2 cellular contexts compared by ENCODE assay signal in the genomic region with DNA sequence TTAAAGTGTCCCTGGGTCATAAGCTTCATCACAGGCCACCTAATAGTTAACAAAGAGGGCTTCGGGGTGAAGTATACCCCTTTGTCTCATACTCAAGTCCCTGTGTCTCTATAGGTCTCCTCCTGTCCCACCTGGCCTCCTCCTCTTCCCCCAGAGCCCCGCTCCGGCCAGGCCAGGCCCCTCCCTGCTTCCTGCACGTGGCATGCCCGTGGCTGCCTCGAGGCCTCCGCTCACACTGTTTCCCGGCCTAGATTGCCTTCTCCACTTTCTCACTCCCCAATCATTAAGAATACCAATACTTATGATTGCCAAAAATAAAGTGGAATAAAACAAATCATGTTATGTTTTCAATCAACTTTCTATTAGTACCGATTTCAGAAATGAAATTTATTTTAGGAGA.
TF ChIP-seq lines count a peak whose summit lies in the region.

No MANE protein-coding gene starts in this region.

TF ChIP-seq in K562, 482 proteins besides CTCF, POLR2A, EP300 and RAD21:
- TF ChIP-seq NEUROD1 (IDR thresholded peaks at IDR 0.05; ENCODE audit: borderline replicate concordance, low read depth, low read length, partially characterized antibody): no peak
- TF ChIP-seq ZNF717 (CRISPR knock-in tag; IDR thresholded peaks at IDR 0.05): no peak
- TF ChIP-seq L3MBTL2 (IDR thresholded peaks at IDR 0.05): peak; percentile 60
TF ChIP-seq in K562: peak in this region for 1.

TF ChIP-seq in H1, 55 proteins besides CTCF, POLR2A, EP300 and RAD21:
- TF ChIP-seq MAX (IDR thresholded peaks at IDR 0.05): 0 out of 2 replicates have a peak, but pooled peaks have one; percentile 14
- no peak for TF ChIP-seq TAF7 (optimal IDR thresholded peaks at IDR 0.05; ENCODE audit: borderline replicate concordance, low read depth, low read length)
- TF ChIP-seq KDM1A (IDR thresholded peaks at IDR 0.05; ENCODE audit: borderline replicate concordance, low read length): no peak
